ENCODE assay signal across 2 cellular contexts in genomic region chr20:21729316-21729715, GRCh38.
TF ChIP-seq lines count a peak whose summit lies in the region.

No MANE protein-coding gene starts in this region.

TF ChIP-seq in GM23338, 12 proteins besides CTCF, POLR2A, EP300 and RAD21:
- TF ChIP-seq POLR2AphosphoS5 (IDR thresholded peaks at IDR 0.05; ENCODE audit: low read depth): no peak
- no peak for TF ChIP-seq EZH2 (IDR thresholded peaks at IDR 0.05; ENCODE audit: low read depth, unreplicated experiment)
- TF ChIP-seq ZNF114 (CRISPR knock-in tag; IDR thresholded peaks at IDR 0.05): no peak
- no peak for TF ChIP-seq STAT1 (IDR thresholded peaks at IDR 0.05; ENCODE audit: unreplicated experiment)
- TF ChIP-seq REST (IDR thresholded peaks at IDR 0.05; ENCODE audit: unreplicated experiment): no peak
- no peak for TF ChIP-seq CREB1 (CRISPR knock-in tag; IDR thresholded peaks at IDR 0.05; ENCODE audit: low read depth)
- no peak for TF ChIP-seq ETS1 (IDR thresholded peaks at IDR 0.05)
- no peak for TF ChIP-seq ZNF331 (CRISPR knock-in tag; IDR thresholded peaks at IDR 0.05; ENCODE audit: low read depth)
- TF ChIP-seq JUNB (IDR thresholded peaks at IDR 0.05; ENCODE audit: unreplicated experiment): no peak
- no peak for TF ChIP-seq ZNF462 (CRISPR knock-in tag; IDR thresholded peaks at IDR 0.05)
- no peak for TF ChIP-seq NANOG (IDR thresholded peaks at IDR 0.05; ENCODE audit: borderline replicate concordance)
- TF ChIP-seq EZH2phosphoT487 (IDR thresholded peaks at IDR 0.05; ENCODE audit: unreplicated experiment): no peak

TF ChIP-seq in H1, 55 proteins besides CTCF, POLR2A, EP300 and RAD21:
- TF ChIP-seq, protein P1, sequence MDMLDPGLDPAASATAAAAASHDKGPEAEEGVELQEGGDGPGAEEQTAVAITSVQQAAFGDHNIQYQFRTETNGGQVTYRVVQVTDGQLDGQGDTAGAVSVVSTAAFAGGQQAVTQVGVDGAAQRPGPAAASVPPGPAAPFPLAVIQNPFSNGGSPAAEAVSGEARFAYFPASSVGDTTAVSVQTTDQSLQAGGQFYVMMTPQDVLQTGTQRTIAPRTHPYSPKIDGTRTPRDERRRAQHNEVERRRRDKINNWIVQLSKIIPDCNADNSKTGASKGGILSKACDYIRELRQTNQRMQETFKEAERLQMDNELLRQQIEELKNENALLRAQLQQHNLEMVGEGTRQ (IDR thresholded peaks at IDR 0.05; ENCODE audit: low read length): no peak
- no peak for TF ChIP-seq TCF12 (IDR thresholded peaks at IDR 0.05; ENCODE audit: low read depth, low read length)
- no peak for TF ChIP-seq TEAD4 (IDR thresholded peaks at IDR 0.05; ENCODE audit: low read depth, low read length)
- TF ChIP-seq CHD1 (IDR thresholded peaks at IDR 0.05; ENCODE audit: low read depth, low read length): no peak
- TF ChIP-seq ATF3 (IDR thresholded peaks at IDR 0.05; ENCODE audit: insufficient read depth, low read depth, low read length): no peak
- no peak for TF ChIP-seq CREB1 (IDR thresholded peaks at IDR 0.05)
- no peak for TF ChIP-seq TAF1 (IDR thresholded peaks at IDR 0.05; ENCODE audit: low read depth, low read length)
- no peak for TF ChIP-seq SIN3A (conservative IDR thresholded peaks at IDR 0.05 in 1 of 2, IDR thresholded peaks at IDR 0.05 in 1 of 2; ENCODE audit: low read depth in 1 of 2, low read length in 2 of 2)
